In genomic region chr6:157281570-157281969, GRCh38 we compare ENCODE assay signal across 10 cellular contexts. TPM values are rescaled to one million over a fixed set of nuclear protein-coding genes. Genes with fewer than 3 reads are reported as not detected.
DNase-seq lines count a peak whose midpoint lies in the region; ATAC-seq and TF ChIP-seq lines count a peak whose summit lies in the region.
"Had no signal": no experiment of that assay in that cellular context is flagged by ENCODE, and none has a peak within 500 bp of the region (broad histone marks: within the 10 kb centered on the region; RNA-seq: fewer than 3 reads in every experiment).

No MANE protein-coding gene starts in this region.

- no peak overlapping the region for H3K27ac ChIP-seq in upper lobe of right lung

- DNase-seq in activated naive CD8-positive, alpha-beta T cell treated with anti-CD3 and anti-CD28 coated beads, Interleukin-2, amount 10 ng/mL, durations not matched to agents 7 days and 5 days = no peak
- DNase-seq in activated naive CD8-positive, alpha-beta T cell treated with anti-CD3 and anti-CD28 coated beads, Interleukin-2, amount 50 U/mL, for 24 hours = no peak
- DNase-seq in RPMI8226 (peak; percentile 70), foreskin melanocyte (peak; percentile 10), upper lobe of right lung (peak; percentile 58), cerebellar cortex (ENCODE audit: low spot score) (no peak), pons (ENCODE audit: low spot score) (no peak)
- DNase-seq: activated CD4-positive, alpha-beta T cell treated with anti-CD3 and anti-CD28 coated beads, Interleukin-2, amount 50 U/mL, for 4 hours; NCI-H1436 had no signal

- H3K27ac Mint-ChIP-seq in activated naive CD8-positive, alpha-beta T cell treated with anti-CD3 and anti-CD28 coated beads, Interleukin-2, amount 10 ng/mL, durations not matched to agents 7 days and 5 days = no peak overlapping the region
- H3K27ac Mint-ChIP-seq in activated naive CD8-positive, alpha-beta T cell treated with anti-CD3 and anti-CD28 coated beads, Interleukin-2, amount 50 U/mL, for 24 hours = no peak overlapping the region

- no peaks in the 10 kb centered on the region for H3K4me1 ChIP-seq in upper lobe of right lung

- H3K36me3 ChIP-seq in upper lobe of right lung = no peaks in the 10 kb centered on the region

- intact Hi-C loops in upper lobe of right lung (cut with DNase I) = no loop called here

- peaks cover 1% of the 10 kb centered on the region for H3K4me1 Mint-ChIP-seq in activated naive CD8-positive, alpha-beta T cell treated with anti-CD3 and anti-CD28 coated beads, Interleukin-2, amount 10 ng/mL, durations not matched to agents 7 days and 5 days
- H3K4me1 Mint-ChIP-seq in activated naive CD8-positive, alpha-beta T cell treated with anti-CD3 and anti-CD28 coated beads, Interleukin-2, amount 50 U/mL, for 24 hours = peaks cover 3% of the 10 kb centered on the region

- POLR2A ChIA-PET in activated naive CD8-positive, alpha-beta T cell treated with anti-CD3 and anti-CD28 coated beads, Interleukin-2, amount 10 ng/mL, durations not matched to agents 7 days and 5 days (lab: Charles Lee) = no interaction called here

- H3K9me3 ChIP-seq in upper lobe of right lung = no peaks in the 10 kb centered on the region

- H3K36me3 Mint-ChIP-seq in activated naive CD8-positive, alpha-beta T cell treated with anti-CD3 and anti-CD28 coated beads, Interleukin-2, amount 10 ng/mL, durations not matched to agents 7 days and 5 days = no peaks in the 10 kb centered on the region
- no peaks in the 10 kb centered on the region for H3K36me3 Mint-ChIP-seq in activated naive CD8-positive, alpha-beta T cell treated with anti-CD3 and anti-CD28 coated beads, Interleukin-2, amount 50 U/mL, for 24 hours (ENCODE audit: low read depth)

- TF ChIP-seq CTCF in upper lobe of right lung (IDR thresholded peaks at IDR 0.05) = peak; percentile 42

- H3K27me3 Mint-ChIP-seq in activated naive CD8-positive, alpha-beta T cell treated with anti-CD3 and anti-CD28 coated beads, Interleukin-2, amount 10 ng/mL, durations not matched to agents 7 days and 5 days = peaks cover 15% of the 10 kb centered on the region
- no peaks in the 10 kb centered on the region for H3K27me3 Mint-ChIP-seq in activated naive CD8-positive, alpha-beta T cell treated with anti-CD3 and anti-CD28 coated beads, Interleukin-2, amount 50 U/mL, for 24 hours

- no peaks in the 10 kb centered on the region for H3K9me3 Mint-ChIP-seq in activated naive CD8-positive, alpha-beta T cell treated with anti-CD3 and anti-CD28 coated beads, Interleukin-2, amount 10 ng/mL, durations not matched to agents 7 days and 5 days
- no peaks in the 10 kb centered on the region for H3K9me3 Mint-ChIP-seq in activated naive CD8-positive, alpha-beta T cell treated with anti-CD3 and anti-CD28 coated beads, Interleukin-2, amount 50 U/mL, for 24 hours

- no peaks in the 10 kb centered on the region for H3K27me3 ChIP-seq in upper lobe of right lung

- no peak overlapping the region for H3K4me3 Mint-ChIP-seq in activated naive CD8-positive, alpha-beta T cell treated with anti-CD3 and anti-CD28 coated beads, Interleukin-2, amount 10 ng/mL, durations not matched to agents 7 days and 5 days
- H3K4me3 Mint-ChIP-seq in activated naive CD8-positive, alpha-beta T cell treated with anti-CD3 and anti-CD28 coated beads, Interleukin-2, amount 50 U/mL, for 24 hours = no peak overlapping the region

- H3K4me3 ChIP-seq in upper lobe of right lung = no peak overlapping the region

- peak; percentile 33 for ATAC-seq in activated naive CD8-positive, alpha-beta T cell treated with anti-CD3 and anti-CD28 coated beads, Interleukin-2, amount 10 ng/mL, durations not matched to agents 7 days and 5 days (ENCODE audit: low read depth)
- ATAC-seq in activated naive CD8-positive, alpha-beta T cell treated with anti-CD3 and anti-CD28 coated beads, Interleukin-2, amount 50 U/mL, for 24 hours = no peak
- peak; percentile 70 for ATAC-seq in upper lobe of right lung
- ATAC-seq in HG02678 (IDR thresholded peaks at IDR 0.05; ENCODE audit: unreplicated experiment) = no peak

RNA-seq across cellular contexts. Expression of gene TMEM242, which starts 41.7 kb away (rescaled TPM):
- total RNA-seq in activated naive CD8-positive, alpha-beta T cell treated with anti-CD3 and anti-CD28 coated beads, Interleukin-2, amount 10 ng/mL, durations not matched to agents 7 days and 5 days = 10 to 100 TPM in 1 of 2 experiments, 1 to 10 TPM in 1; 9.2 to 10.1 TPM
- total RNA-seq in upper lobe of right lung = 9.9 TPM

Comparison
In these comparisons a context has a peak if more than half of its experiments do, and no peak if none do; other contexts are left out.
1. ATAC-seq: peak in activated naive CD8-positive, alpha-beta T cell treated with anti-CD3 and anti-CD28 coated beads, Interleukin-2, amount 10 ng/mL, durations not matched to agents 7 days and 5 days (single experiment) and upper lobe of right lung (single experiment); none in activated naive CD8-positive, alpha-beta T cell treated with anti-CD3 and anti-CD28 coated beads, Interleukin-2, amount 50 U/mL, for 24 hours (single experiment) and HG02678 (single experiment).
2. DNase-seq: peak in RPMI8226 (single experiment), foreskin melanocyte (single experiment) and upper lobe of right lung (single experiment); none in activated naive CD8-positive, alpha-beta T cell treated with anti-CD3 and anti-CD28 coated beads, Interleukin-2, amount 10 ng/mL, durations not matched to agents 7 days and 5 days (single experiment), activated naive CD8-positive, alpha-beta T cell treated with anti-CD3 and anti-CD28 coated beads, Interleukin-2, amount 50 U/mL, for 24 hours (single experiment), cerebellar cortex (single experiment) and pons (single experiment).